12 cellular contexts compared by ENCODE assay signal in the genomic region with DNA sequence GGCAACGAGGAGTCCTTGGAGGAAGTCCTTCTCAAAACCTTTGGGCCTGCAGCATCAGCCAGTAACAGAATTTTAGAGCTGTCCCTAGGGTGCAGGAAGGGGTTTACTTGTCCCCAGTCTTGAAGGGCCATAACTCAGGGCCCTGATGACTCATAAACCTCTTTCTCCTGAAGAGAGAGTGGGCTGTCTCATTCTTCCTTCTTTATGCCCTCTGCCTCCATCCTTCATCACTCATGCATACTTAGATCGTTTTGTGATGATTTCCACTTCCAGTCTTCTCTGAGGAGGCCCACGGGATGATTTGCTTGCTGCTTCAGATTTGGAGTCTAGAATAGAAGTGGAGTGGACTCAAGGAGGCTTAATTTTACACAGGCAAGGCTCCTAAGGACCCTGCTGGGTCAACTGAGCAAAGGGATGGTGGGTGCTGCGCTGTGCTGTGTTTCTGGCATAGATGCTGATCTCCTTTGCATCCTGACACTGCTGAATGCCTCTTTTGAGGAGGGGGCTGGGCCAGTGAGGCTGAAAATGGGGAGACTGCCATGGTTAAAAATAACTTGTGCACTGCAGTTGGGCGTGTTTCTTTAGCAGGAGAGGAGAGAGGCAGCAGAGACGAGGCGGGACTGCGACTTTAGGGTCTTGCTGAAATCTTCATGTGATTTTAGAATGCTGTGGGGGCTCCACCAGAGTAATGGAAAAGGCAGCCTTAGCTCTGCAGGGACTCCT.
DNase-seq lines count a peak whose midpoint lies in the region; ATAC-seq, FAIRE-seq and TF ChIP-seq lines count a peak whose summit lies in the region.
"Had no signal": no experiment of that assay in that cellular context is flagged by ENCODE, and none has a peak within 500 bp of the region (broad histone marks: within the 10 kb centered on the region; RNA-seq: fewer than 3 reads in every experiment).

No MANE protein-coding gene starts in this region.

- BruUV-seq in K562 (replicated peaks; lab: Mats Ljungman, UMichigan) (no TSS peak), PC-9 (replicated peaks; lab: Mats Ljungman, UMichigan) (no TSS peak)

- H3K9me3 Mint-ChIP-seq in CD4-positive, alpha-beta T cell, result no peaks in the 10 kb centered on the region
- H3K9me3 Mint-ChIP-seq: activated T-cell treated with anti-CD3 and anti-CD28 coated beads, Interleukin-2, amount 50 U/mL, for 4 hours had no signal

- H3K4me2 ChIP-seq in K562 (ENCODE audit: insufficient read depth, low read length) (no peak overlapping the region), mesenchymal stem cell (ENCODE audit: low read length, poor library complexity, severe bottlenecking) (peak overlapping the region; percentile 46), PC-9 (no peak overlapping the region)

- DNase-seq in H54 (ENCODE audit: insufficient read length, low spot score) (peak; percentile 52), K562 (ENCODE audit: extremely low read depth in 1 of 4, low spot score in 3 of 4) (peak in 3 of 4 experiments; percentile 35 to 51 (median 50)), mesenchymal stem cell (peak; percentile 43), HT-29 (ENCODE audit: low spot score) (no peak), PC-9 (no peak)
- no peak for DNase-seq in CD4-positive, alpha-beta T cell
- no peak for DNase-seq in activated T-cell treated with anti-CD3 and anti-CD28 coated beads, Interleukin-2, amount 50 U/mL, for 1 hour
- DNase-seq: activated T-cell treated with anti-CD3 and anti-CD28 coated beads, Interleukin-2, amount 50 U/mL, for 4 hours; DMS 273 treated with DMSO at 0.1 percent for 48 hours; mammary epithelial cell had no signal

- FAIRE-seq in H54 (lab: Jason Lieb, UNC), result no peak
- no peak for FAIRE-seq in K562 (lab: Jason Lieb, UNC)
- FAIRE-seq: GM18507 had no signal

- H3K36me3 Mint-ChIP-seq in CD4-positive, alpha-beta T cell (ENCODE audit: low read depth), result no peaks in the 10 kb centered on the region

- no peak for TF ChIP-seq RAD21 in K562 (CRISPR knock-in tag; conservative IDR thresholded peaks at IDR 0.05 in 1 of 2, IDR thresholded peaks at IDR 0.05 in 1 of 2)

- H3K4me1 ChIP-seq in K562 (replicated peaks in 1 of 2; ENCODE audit: control insufficient read depth in 2 of 2, insufficient read depth in 2 of 2, low read length in 2 of 2) (peaks cover 2 to 10% of the 10 kb centered on the region in 2 experiments; a peak in 3 of 5 replicates), mesenchymal stem cell (ENCODE audit: control insufficient read depth, insufficient read depth, low read depth, low read length) (peaks cover 34% of the 10 kb centered on the region), subcutaneous abdominal adipose tissue (ENCODE audit: control insufficient read depth in 5 of 5, insufficient read depth in 5 of 5, low read length in 5 of 5) (peaks cover 4 to 51% (median 43%) of the 10 kb centered on the region in 5 donors), PC-9 (replicated peaks; ENCODE audit: insufficient read depth) (no peaks in the 10 kb centered on the region)

- in situ Hi-C loops in K562 (cut with MboI), result no loop called here

- H3K9me1 ChIP-seq in K562 (ENCODE audit: control insufficient read depth, insufficient read depth, low read length), result no peaks in the 10 kb centered on the region

- no peaks in the 10 kb centered on the region for H3F3A ChIP-seq in PC-9 (ENCODE audit: insufficient read depth, low read depth)

- intact Hi-C loops in K562 (cut with micrococcal nuclease) (loop anchor here (5.0 kb wide), 1 partner anchor 229 kb away; a partner anchor contains a TSS), PC-9 (cut with micrococcal nuclease; ENCODE audit: unreplicated experiment) (no loop called here)
- intact Hi-C loops in CD4-positive, alpha-beta T cell (cut with DNase I, micrococcal nuclease), result no loop called here

- CTCF ChIA-PET in K562 (lab: Yijun Ruan, JAX; ENCODE audit: low intra/inter-chr PET ratio), result no interaction called here
- CTCF ChIA-PET in CD4-positive, alpha-beta T cell (lab: Charles Lee), result no interaction called here
- CTCF ChIA-PET in PC-9 (lab: Charles Lee), result no interaction called here

- peaks cover 22 to 23% of the 10 kb centered on the region in 2 experiments for H3K27me3 ChIP-seq in K562 (ENCODE audit: control insufficient read depth in 2 of 2, insufficient read depth in 2 of 2, low read length in 2 of 2)
- H3K27me3 ChIP-seq in mesenchymal stem cell (ENCODE audit: control insufficient read depth in 1 of 2, insufficient read depth in 1 of 2, low read length in 2 of 2), result peaks cover 0 to 18% of the 10 kb centered on the region in 2 experiments
- H3K27me3 ChIP-seq in subcutaneous abdominal adipose tissue (ENCODE audit: control insufficient read depth in 5 of 5, insufficient read depth in 4 of 5, low read length in 5 of 5), result peaks cover 0 to 5% (median 3%) of the 10 kb centered on the region in 5 donors
- peaks cover 26% of the 10 kb centered on the region for H3K27me3 ChIP-seq in CD4-positive, alpha-beta T cell (ENCODE audit: control insufficient read depth, insufficient read depth, low read length)
- H3K27me3 ChIP-seq in PC-9 (ENCODE audit: insufficient read depth, low read depth), result peaks cover 29% of the 10 kb centered on the region

- peak; percentile 40 for ATAC-seq in K562
- ATAC-seq in CD4-positive, alpha-beta T cell (ENCODE audit: poor library complexity), result no peak
- ATAC-seq: activated T-cell treated with anti-CD3 and anti-CD28 coated beads, Interleukin-2, amount 50 U/mL, for 4 hours had no signal

- WGBS in K562 (ENCODE audit: insufficient coverage, low coverage, missing lambda C conversion rate), result 24% methylated on average over 8 of the region's 8 CpGs
- WGBS in mesenchymal stem cell, result 58% methylated on average over 8 of the region's 8 CpGs

- H3K14ac ChIP-seq in mesenchymal stem cell (ENCODE audit: low read length in 2 of 2), result no peak overlapping the region

- H3K23ac ChIP-seq in mesenchymal stem cell (ENCODE audit: low read length in 2 of 2), result no peak overlapping the region

- no peak overlapping the region for H3K27ac Mint-ChIP-seq in CD4-positive, alpha-beta T cell

- POLR2A ChIA-PET in K562 (lab: Yijun Ruan, JAX), result interaction anchor here (0.5 to 1.1 kb wide), 6 partner anchors 10 to 772 kb away, joined by 3 to 6 read pairs (median 3); no protein-coding TSS in a partner anchor
- POLR2A ChIA-PET in CD4-positive, alpha-beta T cell (lab: Charles Lee), result no interaction called here
- POLR2A ChIA-PET in PC-9 (lab: Charles Lee; ENCODE audit: unreplicated experiment), result no interaction called here

- H3K9me3 ChIP-seq in K562 (replicated peaks; ENCODE audit: control insufficient read depth, insufficient read depth, low read depth, low read length) (no peaks in the 10 kb centered on the region), mesenchymal stem cell (ENCODE audit: control insufficient read depth, low read length) (no peaks in the 10 kb centered on the region), subcutaneous abdominal adipose tissue (ENCODE audit: control insufficient read depth in 5 of 5, low read length in 5 of 5) (no peaks in the 10 kb centered on the region), PC-9 (ENCODE audit: insufficient read depth, low read depth) (no peaks in the 10 kb centered on the region)
- H3K9me3 ChIP-seq in CD4-positive, alpha-beta T cell (ENCODE audit: control insufficient read depth, low read length), result no peaks in the 10 kb centered on the region

- H3K27ac ChIP-seq in K562 (ENCODE audit: extremely low read depth, low read depth, low read length) (no peak overlapping the region), mesenchymal stem cell (ENCODE audit: low read length, poor library complexity, severe bottlenecking) (peak overlapping the region; percentile 86), subcutaneous abdominal adipose tissue (ENCODE audit: low read depth, low read length) (peak overlapping the region; percentile 63), PC-9 (no peak overlapping the region)
- H3K27ac ChIP-seq in CD4-positive, alpha-beta T cell (ENCODE audit: low read depth, low read length), result no peak overlapping the region

- TF ChIP-seq EP300 in K562 (IDR thresholded peaks at IDR 0.05; ENCODE audit: low read length), result no peak

- H3K36me3 ChIP-seq in K562 (ENCODE audit: control insufficient read depth, insufficient read depth, low read length) (no peaks in the 10 kb centered on the region), mesenchymal stem cell (ENCODE audit: control insufficient read depth in 1 of 2, insufficient read depth in 2 of 2, low read depth in 1 of 2, low read length in 2 of 2) (peaks cover 0 to 19% of the 10 kb centered on the region in 2 experiments), subcutaneous abdominal adipose tissue (ENCODE audit: control insufficient read depth in 5 of 5, insufficient read depth in 5 of 5, low read length in 5 of 5) (no peaks in the 10 kb centered on the region), PC-9 (ENCODE audit: low read depth) (no peaks in the 10 kb centered on the region)

- peak overlapping the region in 1 of 2 experiments; percentile 38 for H3K18ac ChIP-seq in mesenchymal stem cell (ENCODE audit: low read depth in 1 of 2, low read length in 2 of 2)

- H2BK12ac ChIP-seq in mesenchymal stem cell (ENCODE audit: low read length in 2 of 2), result no peak overlapping the region

- H4K20me1 ChIP-seq in K562 (replicated peaks; ENCODE audit: control insufficient read depth, insufficient read depth, low read length) (0 out of 2 replicates have a peak, but pooled peaks cover 12% of the 10 kb centered on the region), PC-9 (ENCODE audit: insufficient read depth) (no peaks in the 10 kb centered on the region)

- peaks cover 10% of the 10 kb centered on the region for H3K4me1 Mint-ChIP-seq in CD4-positive, alpha-beta T cell (ENCODE audit: low read depth)

- no peak overlapping the region for H3K4me3 Mint-ChIP-seq in CD4-positive, alpha-beta T cell
- H3K4me3 Mint-ChIP-seq: activated T-cell treated with anti-CD3 and anti-CD28 coated beads, Interleukin-2, amount 50 U/mL, for 4 hours had no signal

- peak overlapping the region; percentile 35 for H2AK5ac ChIP-seq in mesenchymal stem cell (ENCODE audit: low read length, severe bottlenecking)

- H3K4me3 ChIP-seq in K562 (no peak overlapping the region), mesenchymal stem cell (ENCODE audit: insufficient read depth in 1 of 2, low read depth in 1 of 2, low read length in 2 of 2) (peak overlapping the region in 1 of 2 experiments; percentile 64), subcutaneous abdominal adipose tissue (ENCODE audit: low read depth in 1 of 5, low read length in 5 of 5) (no peak overlapping the region), PC-9 (no peak overlapping the region)

- peak overlapping the region; percentile 9 to 27 for H3K4ac ChIP-seq in mesenchymal stem cell (ENCODE audit: low read depth in 1 of 2, low read length in 2 of 2)

- H2BK5ac ChIP-seq in mesenchymal stem cell (ENCODE audit: low read depth, low read length, poor library complexity, severe bottlenecking), result peak overlapping the region; percentile 5

- H3K79me1 ChIP-seq in mesenchymal stem cell (replicated peaks; ENCODE audit: low read length, poor library complexity, severe bottlenecking), result peaks cover 18% of the 10 kb centered on the region

- TF ChIP-seq POLR2A in H54 (IDR thresholded peaks at IDR 0.05; ENCODE audit: low read depth, low read length) (no peak), K562 (conservative IDR thresholded peaks at IDR 0.05) (no peak)

- no peak overlapping the region for H4K91ac ChIP-seq in mesenchymal stem cell (ENCODE audit: low read length)

- H3K79me2 ChIP-seq in K562 (ENCODE audit: control insufficient read depth, insufficient read depth, low read length) (no peaks in the 10 kb centered on the region), PC-9 (ENCODE audit: low read depth) (no peaks in the 10 kb centered on the region)

- no peak overlapping the region; a peak in 1 of 4 replicates for H3K9ac ChIP-seq in K562 (ENCODE audit: insufficient read depth in 1 of 2, low read depth in 2 of 2, low read length in 2 of 2)
- H3K9ac ChIP-seq in mesenchymal stem cell (ENCODE audit: low read length), result peak overlapping the region; percentile 77
- H3K9ac ChIP-seq in subcutaneous abdominal adipose tissue (ENCODE audit: low read length in 5 of 5), result no peak overlapping the region

- no peak overlapping the region for H2BK120ac ChIP-seq in mesenchymal stem cell (ENCODE audit: low read depth, low read length)

- H2BK15ac ChIP-seq in mesenchymal stem cell (ENCODE audit: low read depth, poor library complexity, severe bottlenecking), result no peak overlapping the region

- TF ChIP-seq CTCF in K562 (IDR thresholded peaks at IDR 0.05 in 2 of 3, conservative IDR thresholded peaks at IDR 0.05 in 1 of 3; ENCODE audit: insufficient read depth in 2 of 3, low read depth in 1 of 3, low read length in 3 of 3) (no peak), PC-9 (conservative IDR thresholded peaks at IDR 0.05) (no peak)
- TF ChIP-seq CTCF in CD4-positive, alpha-beta T cell (IDR thresholded peaks at IDR 0.05), result no peak

- H3K9me2 ChIP-seq in PC-9 (ENCODE audit: insufficient read depth), result no peaks in the 10 kb centered on the region

- H4K8ac ChIP-seq in mesenchymal stem cell (ENCODE audit: low read length), result peak overlapping the region; percentile 61

- H3K27me3 Mint-ChIP-seq in CD4-positive, alpha-beta T cell, result peaks cover 40% of the 10 kb centered on the region

- H2AFZ ChIP-seq in K562 (ENCODE audit: low read depth, low read length) (no peak overlapping the region), mesenchymal stem cell (ENCODE audit: low read depth, low read length) (no peak overlapping the region), PC-9 (no peak overlapping the region)

Comparison
In these comparisons a context has a peak if more than half of its experiments do, and no peak if none do; other contexts are left out.
1. DNase-seq: peak in H54 (single experiment), K562 (3 of 4) and mesenchymal stem cell (single experiment); none in CD4-positive, alpha-beta T cell (0 of 10), HT-29 (single experiment), PC-9 (0 of 2) and activated T-cell treated with anti-CD3 and anti-CD28 coated beads, Interleukin-2, amount 50 U/mL, for 1 hour (single experiment).
2. H3K27ac ChIP-seq: peak in mesenchymal stem cell (single experiment) and subcutaneous abdominal adipose tissue (single experiment); none in K562 (single experiment), CD4-positive, alpha-beta T cell (single experiment) and PC-9 (single experiment).